Comparison of ENCODE assay signal across 24 cellular contexts in the genomic region with DNA sequence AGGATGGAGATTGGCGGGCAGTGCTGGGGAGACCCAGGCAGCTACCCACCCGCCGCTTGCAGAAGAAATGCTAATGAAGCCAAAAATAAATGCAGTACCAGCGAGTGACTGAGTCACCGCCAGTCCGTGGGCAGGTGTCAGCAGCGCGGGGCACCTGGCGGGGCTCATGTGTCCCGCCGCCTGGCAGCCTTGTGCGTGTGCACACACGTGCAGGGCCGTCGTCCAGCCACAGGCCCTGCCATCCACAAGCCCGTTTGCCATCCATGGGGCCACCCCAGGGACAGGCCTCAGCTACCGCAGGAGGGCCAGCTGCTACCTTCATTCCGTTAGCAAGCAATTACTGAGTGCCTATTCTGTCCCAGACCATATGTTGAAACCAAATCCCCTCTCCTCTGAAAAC. TPM values are rescaled to one million over a fixed set of nuclear protein-coding genes. Genes with fewer than 3 reads are reported as not detected.
DNase-seq lines count a peak whose midpoint lies in the region; ATAC-seq and TF ChIP-seq lines count a peak whose summit lies in the region.
"Had no signal": no experiment of that assay in that cellular context is flagged by ENCODE, and none has a peak within 500 bp of the region (broad histone marks: within the 10 kb centered on the region; RNA-seq: fewer than 3 reads in every experiment).

No MANE protein-coding gene starts in this region.

- no peaks in the 10 kb centered on the region; the same call in 2 of the 3 replicates for H3K4me1 Mint-ChIP-seq in GM23338
- no peaks in the 10 kb centered on the region for H3K4me1 Mint-ChIP-seq in activated CD8-positive, alpha-beta memory T cell treated with anti-CD3 and anti-CD28 coated beads, Interleukin-2, amount 10 ng/mL, durations not matched to agents 7 days and 5 days
- H3K4me1 Mint-ChIP-seq: naive B cell; stimulated activated effector memory CD8-positive, alpha-beta T cell treated with anti-CD3 and anti-CD28 coated beads, Interleukin-12 subunit alpha, Interleukin-12 subunit beta, amount 100 ng/mL, for 72 hours had no signal

- H3K4me3 Mint-ChIP-seq in GM23338 = no peak overlapping the region
- no peak overlapping the region for H3K4me3 Mint-ChIP-seq in activated CD8-positive, alpha-beta memory T cell treated with anti-CD3 and anti-CD28 coated beads, Interleukin-2, amount 10 ng/mL, durations not matched to agents 7 days and 5 days
- H3K4me3 Mint-ChIP-seq: activated T-cell treated with anti-CD3 and anti-CD28 coated beads, Interleukin-2, amount 50 U/mL, for 24 hours; naive B cell; stimulated activated effector memory CD8-positive, alpha-beta T cell treated with anti-CD3 and anti-CD28 coated beads, Interleukin-12 subunit alpha, Interleukin-12 subunit beta, amount 100 ng/mL, for 72 hours; T-helper 1 cell treated with Interleukin-12 subunit alpha and Interleukin-12 subunit beta and Interleukin-4 antibody, amounts not matched to agents 30 μg/mL and 1 μg/mL, for 36 hours had no signal

- H3K36me3 Mint-ChIP-seq in GM23338 (ENCODE audit: low read depth) = peaks cover 9% of the 10 kb centered on the region; the same call in 2 of the 3 replicates
- no peaks in the 10 kb centered on the region for H3K36me3 Mint-ChIP-seq in activated CD8-positive, alpha-beta memory T cell treated with anti-CD3 and anti-CD28 coated beads, Interleukin-2, amount 10 ng/mL, durations not matched to agents 7 days and 5 days
- H3K36me3 Mint-ChIP-seq: naive B cell; stimulated activated effector memory CD8-positive, alpha-beta T cell treated with anti-CD3 and anti-CD28 coated beads, Interleukin-12 subunit alpha, Interleukin-12 subunit beta, amount 100 ng/mL, for 72 hours had no signal

- no peak overlapping the region for H3K4me2 ChIP-seq in GM23338
- H3K4me2 ChIP-seq: KMS-11 had no signal

- H3K27ac ChIP-seq in GM23338 (ENCODE audit: low read depth) (no peak overlapping the region), cingulate gyrus (ENCODE audit: low read depth, low read length) (peak overlapping the region; percentile 54)
- H3K27ac ChIP-seq: brain microvascular endothelial cell, coronary artery, foreskin keratinocyte, KMS-11, testis had no signal

- peak; percentile 27; the same call in 1 of the 3 replicates for ATAC-seq in GM23338
- no peak for ATAC-seq in activated CD8-positive, alpha-beta memory T cell treated with anti-CD3 and anti-CD28 coated beads, Interleukin-2, amount 10 ng/mL, durations not matched to agents 7 days and 5 days
- ATAC-seq: esophagus mucosa; foreskin keratinocyte; left lobe of liver; stimulated activated effector memory CD8-positive, alpha-beta T cell treated with anti-CD3 and anti-CD28 coated beads, Interleukin-12 subunit alpha, Interleukin-12 subunit beta, amount 100 ng/mL, for 72 hours had no signal

- H3K9me2 ChIP-seq in GM23338 (ENCODE audit: insufficient read depth) = peaks cover 4% of the 10 kb centered on the region; the same call in 1 of the 2 replicates

- no peaks in the 10 kb centered on the region; the same call in 1 of the 2 replicates for H3K36me3 ChIP-seq in GM23338 (ENCODE audit: insufficient read depth)
- H3K36me3 ChIP-seq: brain microvascular endothelial cell had no signal

- H3K4me3 ChIP-seq in GM23338 (no peak overlapping the region), skeletal muscle cell (ENCODE audit: low read depth, low read length) (no peak overlapping the region)
- H3K4me3 ChIP-seq: coronary artery, testis had no signal

- no peak for DNase-seq in GM23338 (ENCODE audit: low spot score)
- DNase-seq in NCI-H524 (lab: John Stamatoyannopoulos, UW) = peak; percentile 56 to 87
- DNase-seq in skeletal muscle cell (ENCODE audit: low read depth) = peak; percentile 13
- DNase-seq in activated CD8-positive, alpha-beta memory T cell treated with anti-CD3 and anti-CD28 coated beads, Interleukin-2, amount 10 ng/mL, durations not matched to agents 7 days and 5 days = no peak
- DNase-seq in RKO (ENCODE audit: low spot score) = no peak
- DNase-seq in NCI-H187 (lab: John Stamatoyannopoulos, UW) = no peak
- DNase-seq: activated CD4-positive, alpha-beta T cell treated with anti-CD3 and anti-CD28 coated beads for 1 hour; activated CD8-positive, alpha-beta memory T cell treated with anti-CD3 and anti-CD28 coated beads for 24 hours; activated gamma-delta T cell treated with Interleukin-2 at 50 U/mL for 16 hours; activated T-cell treated with anti-CD3 and anti-CD28 coated beads, Interleukin-2, amount 50 U/mL, for 24 hours; brain microvascular endothelial cell; foreskin keratinocyte; mesenchymal stem cell; naive B cell; NCI-H187 treated with DMSO at 0.1 percent for 48 hours; NCI-H446 treated with DMSO at 0.1 percent for 48 hours; testis had no signal

- peaks cover 28% of the 10 kb centered on the region for H3K9me3 Mint-ChIP-seq in GM23338
- H3K9me3 Mint-ChIP-seq in activated CD8-positive, alpha-beta memory T cell treated with anti-CD3 and anti-CD28 coated beads, Interleukin-2, amount 10 ng/mL, durations not matched to agents 7 days and 5 days (ENCODE audit: low read depth) = peaks cover 6% of the 10 kb centered on the region

- H2AFZ ChIP-seq in GM23338 = no peak overlapping the region

- TF ChIP-seq CTCF in GM23338 (conservative IDR thresholded peaks at IDR 0.05; ENCODE audit: low read depth in 2 of 2) = no peak

- H3K4me1 ChIP-seq in GM23338 (ENCODE audit: insufficient read depth) = no peaks in the 10 kb centered on the region
- H3K4me1 ChIP-seq: foreskin keratinocyte, testis had no signal

- H3K27ac Mint-ChIP-seq in GM23338 = no peak overlapping the region
- no peak overlapping the region for H3K27ac Mint-ChIP-seq in activated CD8-positive, alpha-beta memory T cell treated with anti-CD3 and anti-CD28 coated beads, Interleukin-2, amount 10 ng/mL, durations not matched to agents 7 days and 5 days
- H3K27ac Mint-ChIP-seq: activated T-cell treated with anti-CD3 and anti-CD28 coated beads, Interleukin-2, amount 50 U/mL, for 24 hours; naive B cell; stimulated activated effector memory CD8-positive, alpha-beta T cell treated with anti-CD3 and anti-CD28 coated beads, Interleukin-12 subunit alpha, Interleukin-12 subunit beta, amount 100 ng/mL, for 72 hours; T-helper 1 cell treated with Interleukin-12 subunit alpha and Interleukin-12 subunit beta and Interleukin-4 antibody, amounts not matched to agents 30 μg/mL and 1 μg/mL, for 36 hours had no signal

- H4K20me1 ChIP-seq in GM23338 (replicated peaks; ENCODE audit: insufficient read depth) = no peaks in the 10 kb centered on the region

- no peaks in the 10 kb centered on the region for H3K27me3 ChIP-seq in GM23338 (ENCODE audit: insufficient read depth)
- H3K27me3 ChIP-seq: brain microvascular endothelial cell, foreskin keratinocyte, testis had no signal

- no peaks in the 10 kb centered on the region for H3K79me2 ChIP-seq in GM23338 (replicated peaks; ENCODE audit: insufficient read depth)

- CTCF ChIA-PET in activated CD8-positive, alpha-beta memory T cell treated with anti-CD3 and anti-CD28 coated beads, Interleukin-2, amount 10 ng/mL, durations not matched to agents 7 days and 5 days (lab: Charles Lee) = no interaction called here

- peaks cover 12% of the 10 kb centered on the region for H3K27me3 Mint-ChIP-seq in GM23338 (ENCODE audit: insufficient read depth, low read depth, poor library complexity)
- H3K27me3 Mint-ChIP-seq in activated CD8-positive, alpha-beta memory T cell treated with anti-CD3 and anti-CD28 coated beads, Interleukin-2, amount 10 ng/mL, durations not matched to agents 7 days and 5 days = peaks cover 10% of the 10 kb centered on the region

- H3F3A ChIP-seq in GM23338 (replicated peaks; ENCODE audit: low read depth) = no peaks in the 10 kb centered on the region

RNA-seq across cellular contexts. Expression of a gene that starts 20.5 kb away (rescaled TPM):
- total RNA-seq in GM23338 (2014; rRNA removed; shearing (Covaris generic)) = 8.0 and 9.4 TPM in 2 replicates
- polyA plus RNA-seq in GM23338 (2016; fragmentation: Nextera tagmentation; extraction: Ambion mirVana) = 1.8 and 2.2 TPM in 2 replicates
- total RNA-seq in activated CD8-positive, alpha-beta memory T cell treated with anti-CD3 and anti-CD28 coated beads, Interleukin-2, amount 10 ng/mL, durations not matched to agents 7 days and 5 days = under 1 TPM in 1 of 2 experiments, not detected in 1; 0.05 TPM
- total RNA-seq: esophagus mucosa, foreskin keratinocyte had no signal
- polyA plus RNA-seq: foreskin keratinocyte had no signal

RNA-seq across cellular contexts. Expression of a gene that starts 29.0 kb away (rescaled TPM):
- 14.4 and 14.6 TPM in 2 replicates for total RNA-seq in GM23338 (2014; rRNA removed; shearing (Covaris generic))
- 25.7 and 27.6 TPM in 2 replicates for polyA plus RNA-seq in GM23338 (2016; fragmentation: Nextera tagmentation; extraction: Ambion mirVana)
- total RNA-seq in activated CD8-positive, alpha-beta memory T cell treated with anti-CD3 and anti-CD28 coated beads, Interleukin-2, amount 10 ng/mL, durations not matched to agents 7 days and 5 days = 10 to 100 TPM; 32.8 to 33.0 TPM

RNA-seq across cellular contexts. Expression of a gene that starts 40.2 kb away (rescaled TPM):
- 54.3 and 58.1 TPM in 2 replicates for total RNA-seq in GM23338 (2014; rRNA removed; shearing (Covaris generic))
- polyA plus RNA-seq in GM23338 (2016; fragmentation: Nextera tagmentation; extraction: Ambion mirVana) = 124 and 129 TPM in 2 replicates
- total RNA-seq in activated CD8-positive, alpha-beta memory T cell treated with anti-CD3 and anti-CD28 coated beads, Interleukin-2, amount 10 ng/mL, durations not matched to agents 7 days and 5 days = 100 to 1,000 TPM; 110 to 121 TPM

RNA-seq across cellular contexts. Expression of a gene that starts 40.3 kb away (rescaled TPM):
- 16.4 and 18.8 TPM in 2 replicates for total RNA-seq in GM23338 (2014; rRNA removed; shearing (Covaris generic))
- 13.8 and 15.1 TPM in 2 replicates for polyA plus RNA-seq in GM23338 (2016; fragmentation: Nextera tagmentation; extraction: Ambion mirVana)
- total RNA-seq in activated CD8-positive, alpha-beta memory T cell treated with anti-CD3 and anti-CD28 coated beads, Interleukin-2, amount 10 ng/mL, durations not matched to agents 7 days and 5 days = 10 to 100 TPM; 33.1 to 34.8 TPM

RNA-seq across cellular contexts. Expression of a gene that starts 40.9 kb away (rescaled TPM):
- total RNA-seq in GM23338 (2014; rRNA removed; shearing (Covaris generic)) = 2.6 and 3.9 TPM in 2 replicates
- polyA plus RNA-seq in GM23338 (2016; fragmentation: Nextera tagmentation; extraction: Ambion mirVana) = 4.2 and 4.4 TPM in 2 replicates
- total RNA-seq in activated CD8-positive, alpha-beta memory T cell treated with anti-CD3 and anti-CD28 coated beads, Interleukin-2, amount 10 ng/mL, durations not matched to agents 7 days and 5 days = not detected
- total RNA-seq: esophagus mucosa, foreskin keratinocyte had no signal

Comparison
In these comparisons a context has a peak if more than half of its experiments do, and no peak if none do; other contexts are left out.
1. DNase-seq: peak in NCI-H524 (2 of 2) and skeletal muscle cell (single experiment); none in GM23338 (single experiment), activated CD8-positive, alpha-beta memory T cell treated with anti-CD3 and anti-CD28 coated beads, Interleukin-2, amount 10 ng/mL, durations not matched to agents 7 days and 5 days (single experiment), RKO (single experiment) and NCI-H187 (0 of 2).